In genomic region chr9:35073276-35073607, GRCh38 we compare ENCODE assay signal across 9 cellular contexts. TPM values are rescaled to one million over a fixed set of nuclear protein-coding genes. Genes with fewer than 3 reads are reported as not detected.
DNase-seq lines count a peak whose midpoint lies in the region; TF ChIP-seq lines count a peak whose summit lies in the region.
"Had no signal": no experiment of that assay in that cellular context is flagged by ENCODE, and none has a peak within 500 bp of the region (broad histone marks: within the 10 kb centered on the region; RNA-seq: fewer than 3 reads in every experiment).

No MANE protein-coding gene starts in this region.

- intact Hi-C loops in sigmoid colon (cut with DNase I): loop anchor here (5.0 kb wide), 2 partner anchors 39 to 86 kb away; partner anchors contain the start of gene DNAJB5

- H3K4me3 ChIP-seq in GM12864 (ENCODE audit: low read depth, low read length): peak overlapping the region; percentile 39; the same call in 1 of the 2 replicates
- no peak overlapping the region for H3K4me3 ChIP-seq in SJCRH30
- no peak overlapping the region for H3K4me3 ChIP-seq in sigmoid colon

- H3K27ac ChIP-seq in SJCRH30 (peak overlapping the region; percentile 16; the same call in 1 of the 2 replicates), epithelial cell of prostate (peak overlapping the region; percentile 100), sigmoid colon (peak overlapping the region; percentile 99 to 100 (median 100))
- H3K27ac ChIP-seq: SJSA1 had no signal

- H3K9me3 ChIP-seq in SJCRH30 (replicated peaks) (no peaks in the 10 kb centered on the region), sigmoid colon (no peaks in the 10 kb centered on the region)
- H3K9me3 ChIP-seq: SJSA1 had no signal

- H3K4me1 ChIP-seq in SJCRH30: no peaks in the 10 kb centered on the region; the same call in 1 of the 2 replicates
- peaks cover 0 to 39% (median 31%) of the 10 kb centered on the region in 4 donors for H3K4me1 ChIP-seq in sigmoid colon

- no peak for TF ChIP-seq POLR2A in sigmoid colon (IDR thresholded peaks at IDR 0.05)

- no peak for DNase-seq in GM12864 (ENCODE audit: low read depth)
- DNase-seq in SJCRH30: no peak
- DNase-seq in epithelial cell of prostate (ENCODE audit: low read depth, low spot score): no peak
- no peak for DNase-seq in sigmoid colon
- DNase-seq in MV-4-11 (lab: John Stamatoyannopoulos, UW): no peak
- DNase-seq in islet precursor cell: no peak
- no peak for DNase-seq in DMS114 treated with DMSO at 0.1 percent for 48 hours (lab: John Stamatoyannopoulos, UW; ENCODE audit: unreplicated experiment)
- DNase-seq in ureter (ENCODE audit: low spot score): no peak

- no peak for TF ChIP-seq CTCF in GM12864 (IDR thresholded peaks at IDR 0.05; ENCODE audit: low read depth, low read length, missing control alignments)
- TF ChIP-seq CTCF in sigmoid colon (IDR thresholded peaks at IDR 0.05): no peak

- 85 to 97% methylated on average over 2 of the region's 2 CpGs for WGBS in sigmoid colon, 2 donors

- H3K27me3 ChIP-seq in SJCRH30 (no peaks in the 10 kb centered on the region), sigmoid colon (no peaks in the 10 kb centered on the region)
- H3K27me3 ChIP-seq: SJSA1 had no signal

- no peak for TF ChIP-seq EP300 in sigmoid colon (IDR thresholded peaks at IDR 0.05)

- H3K36me3 ChIP-seq in SJCRH30: peaks cover 40% of the 10 kb centered on the region
- no peaks in the 10 kb centered on the region for H3K36me3 ChIP-seq in sigmoid colon

RNA-seq across cellular contexts. Expression of gene VCP, which starts 0.8 kb away (rescaled TPM):
- total RNA-seq in SJCRH30 (2014; rRNA removed; shearing (Covaris generic)): 219 and 225 TPM in 2 replicates
- total RNA-seq in sigmoid colon (100 to 1,000 TPM; 107 to 129 (median 115) TPM), ureter (217 TPM)
- 100 to 1,000 TPM in 1 of 3 donors, 10 to 100 TPM in 2; 50.5 to 128 (median 62.2) TPM for polyA plus RNA-seq in sigmoid colon

RNA-seq across cellular contexts. Expression of gene FANCG, which starts 6.5 kb away (rescaled TPM):
- 60.4 and 83.6 TPM in 2 replicates for total RNA-seq in SJCRH30 (2014; rRNA removed; shearing (Covaris generic))
- total RNA-seq in sigmoid colon: 10 to 100 TPM in 3 of 4 donors, 1 to 10 TPM in 1; 3.2 to 17.0 (median 12.9) TPM
- polyA plus RNA-seq in sigmoid colon: 10 to 100 TPM in 1 of 3 donors, 1 to 10 TPM in 2; 4.4 to 24.0 (median 5.4) TPM
- 19.3 TPM for total RNA-seq in ureter

RNA-seq across cellular contexts. Expression of gene PIGO, which starts 23.1 kb away (rescaled TPM):
- 9.7 and 10.1 TPM in 2 replicates for total RNA-seq in SJCRH30 (2014; rRNA removed; shearing (Covaris generic))
- total RNA-seq in sigmoid colon (10 to 100 TPM in 1 of 4 donors, 1 to 10 TPM in 3; 5.9 to 13.6 (median 9.1) TPM), ureter (35.2 TPM)
- polyA plus RNA-seq in sigmoid colon: 10 to 100 TPM in 2 of 3 donors, 1 to 10 TPM in 1; 3.0 to 23.5 (median 10.9) TPM

RNA-seq across cellular contexts. Expression of gene STOML2, which starts 29.7 kb away (rescaled TPM):
- total RNA-seq in SJCRH30 (2014; rRNA removed; shearing (Covaris generic)): 147 and 148 TPM in 2 replicates
- total RNA-seq in sigmoid colon (100 to 1,000 TPM in 3 of 4 donors, 10 to 100 TPM in 1; 87.2 to 144 (median 116) TPM), ureter (100 TPM)
- polyA plus RNA-seq in sigmoid colon: 100 to 1,000 TPM; 136 to 145 (median 143) TPM

RNA-seq across cellular contexts. Expression of gene ATOSB, which starts 42.4 kb away (rescaled TPM):
- 4.0 and 4.5 TPM in 2 replicates for total RNA-seq in SJCRH30 (2014; rRNA removed; shearing (Covaris generic))
- 10 to 100 TPM; 10.5 to 22.5 (median 19.1) TPM for total RNA-seq in sigmoid colon
- 10 to 100 TPM; 17.4 to 27.3 (median 25.4) TPM for polyA plus RNA-seq in sigmoid colon
- 11.5 TPM for total RNA-seq in ureter

Comparison
In these comparisons a context has a peak if more than half of its experiments do, and no peak if none do; other contexts are left out.
1. H3K27ac ChIP-seq: peak in every context shown above with its lines; median percentile 100 in epithelial cell of prostate; 100 in sigmoid colon; 16 in SJCRH30.